In genomic region chr13:47008318-47008717, GRCh38 we compare ENCODE assay signal across 1 cellular context.
A peak's percentile ranks its signal among the peaks of the same experiment; 100 is the strongest.
TF ChIP-seq lines count a peak whose summit lies in the region.

No MANE protein-coding gene starts in this region.

TF ChIP-seq in K562, 482 proteins besides CTCF, POLR2A, EP300 and RAD21 (continued from another document):
- TF ChIP-seq IRF1 (CRISPR knock-in tag; IDR thresholded peaks at IDR 0.05; ENCODE audit: borderline replicate concordance) = no peak
- peak; percentile 18; the same call in 1 of the 2 replicates for TF ChIP-seq NFIC (IDR thresholded peaks at IDR 0.05)
- TF ChIP-seq NCOR1 (IDR thresholded peaks at IDR 0.05) = peak; percentile 58; the same call in 1 of the 2 replicates
- 0 out of 2 replicates have a peak, but pooled peaks have one; percentile 25 for TF ChIP-seq SMAD4 (CRISPR knock-in tag; conservative IDR thresholded peaks at IDR 0.05)
- no peak for TF ChIP-seq GTF2E2 (tag; IDR thresholded peaks at IDR 0.05)
- TF ChIP-seq TCF7L2 (IDR thresholded peaks at IDR 0.05; ENCODE audit: low read depth, low read length) = no peak
- no peak for TF ChIP-seq GTF3C2 (IDR thresholded peaks at IDR 0.05; ENCODE audit: borderline replicate concordance, extremely low read depth, insufficient read length)
- TF ChIP-seq USF2 (CRISPR knock-in tag; IDR thresholded peaks at IDR 0.05) = no peak
- 0 out of 4 replicates have a peak, but pooled peaks of 1 of the 2 experiments have one; percentile 37 for TF ChIP-seq ARNT (IDR thresholded peaks at IDR 0.05)
- TF ChIP-seq NFATC3 (IDR thresholded peaks at IDR 0.05) = no peak
- 0 out of 4 replicates have a peak, but pooled peaks of 1 of the 2 experiments have one; percentile 32 for TF ChIP-seq KDM1A (IDR thresholded peaks at IDR 0.05)
- TF ChIP-seq SAFB (IDR thresholded peaks at IDR 0.05; ENCODE audit: borderline replicate concordance, low read depth, low read length) = no peak
- TF ChIP-seq E4F1 (CRISPR knock-in tag; IDR thresholded peaks at IDR 0.05; ENCODE audit: borderline replicate concordance) = no peak
- no peak for TF ChIP-seq SMARCE1 (IDR thresholded peaks at IDR 0.05)
- no peak for TF ChIP-seq FOXA3 (CRISPR knock-in tag; conservative IDR thresholded peaks at IDR 0.05 in 1 of 2, IDR thresholded peaks at IDR 0.05 in 1 of 2)
- TF ChIP-seq ETS2 (tag; IDR thresholded peaks at IDR 0.05; ENCODE audit: borderline replicate concordance, poor library complexity, severe bottlenecking) = no peak
- no peak for TF ChIP-seq ZNF75A (CRISPR knock-in tag; IDR thresholded peaks at IDR 0.05)
- TF ChIP-seq BMI1 (IDR thresholded peaks at IDR 0.05; ENCODE audit: low read length) = no peak
- no peak for TF ChIP-seq SOX6 (IDR thresholded peaks at IDR 0.05)
- no peak for TF ChIP-seq DMBX1 (CRISPR knock-in tag; IDR thresholded peaks at IDR 0.05; ENCODE audit: borderline replicate concordance)
- no peak for TF ChIP-seq SRSF7 (optimal IDR thresholded peaks at IDR 0.05; ENCODE audit: low read depth, low read length)
- no peak for TF ChIP-seq ZBTB33 (CRISPR knock-in tag; IDR thresholded peaks at IDR 0.05)
- no peak for TF ChIP-seq ZNF384 (IDR thresholded peaks at IDR 0.05; ENCODE audit: low read depth, low read length)
- TF ChIP-seq SMAD2 (IDR thresholded peaks at IDR 0.05; ENCODE audit: low read depth, low read length) = no peak
- no peak for TF ChIP-seq CCAR2 (IDR thresholded peaks at IDR 0.05; ENCODE audit: low read depth, low read length)
- TF ChIP-seq ZBTB17 (CRISPR knock-in tag; IDR thresholded peaks at IDR 0.05) = 0 out of 2 replicates have a peak, but pooled peaks have one; percentile 31
- no peak for TF ChIP-seq TARDBP (IDR thresholded peaks at IDR 0.05)
- no peak for TF ChIP-seq DIDO1 (tag; IDR thresholded peaks at IDR 0.05; ENCODE audit: low read depth)
- no peak for TF ChIP-seq MAZ (CRISPR knock-in tag; conservative IDR thresholded peaks at IDR 0.05 in 1 of 2, IDR thresholded peaks at IDR 0.05 in 1 of 2)
- no peak for TF ChIP-seq EWSR1 (IDR thresholded peaks at IDR 0.05; ENCODE audit: borderline replicate concordance, low read depth, partially characterized antibody)
- TF ChIP-seq CHD2 (IDR thresholded peaks at IDR 0.05; ENCODE audit: low read depth, low read length) = no peak
- TF ChIP-seq ZNF24 (IDR thresholded peaks at IDR 0.05) = no peak
